In genomic region chr7:23722587-23723216, GRCh38 we compare ENCODE assay signal across 1 cellular context. TPM values are rescaled to one million over a fixed set of nuclear protein-coding genes. Genes with fewer than 3 reads are reported as not detected.
"Had no signal": no experiment of that assay in that cellular context is flagged by ENCODE, and none has a peak within 500 bp of the region (broad histone marks: within the 10 kb centered on the region; RNA-seq: fewer than 3 reads in every experiment).

No MANE protein-coding gene starts in this region.

RNA-seq across cellular contexts. Expression of gene STK31, which starts 12.7 kb away (rescaled TPM):
- polyA plus RNA-seq: naive thymus-derived CD8-positive, alpha-beta T cell had no signal
